ENCODE assay signal across 13 cellular contexts in the genomic region with DNA sequence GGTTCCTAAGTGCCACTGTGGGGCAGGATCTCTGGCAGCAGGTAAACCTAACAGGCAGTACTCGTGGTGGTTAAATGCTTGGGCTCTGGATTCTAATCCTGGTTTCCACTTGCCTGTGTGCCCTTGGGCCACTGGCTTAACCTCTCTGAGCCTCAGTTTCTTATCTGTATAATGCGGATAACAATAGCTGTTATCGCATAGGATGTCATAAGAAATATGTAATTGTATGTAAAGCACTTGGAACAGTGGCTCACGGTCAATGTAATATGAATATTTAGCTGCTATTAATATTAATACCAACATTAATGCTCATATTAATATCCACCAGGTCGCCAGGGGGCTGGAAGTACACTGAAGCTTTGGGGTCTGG. TPM values are rescaled to one million over a fixed set of nuclear protein-coding genes. Genes with fewer than 3 reads are reported as not detected.
DNase-seq lines count a peak whose midpoint lies in the region; ATAC-seq, FAIRE-seq and TF ChIP-seq lines count a peak whose summit lies in the region.
"Had no signal": no experiment of that assay in that cellular context is flagged by ENCODE, and none has a peak within 500 bp of the region (broad histone marks: within the 10 kb centered on the region; RNA-seq: fewer than 3 reads in every experiment).

No MANE protein-coding gene starts in this region.

- ATAC-seq in natural killer cell treated with Interleukin-12 subunit alpha and Interleukin-12 subunit beta and Interleukin-15 and Interleukin-18, amount 100 ng/mL, for 72 hours: no peak
- no peak for ATAC-seq in natural killer cell
- no peak for ATAC-seq in GM18870 (IDR thresholded peaks at IDR 0.05; ENCODE audit: unreplicated experiment)
- no peak for ATAC-seq in GM18858 (IDR thresholded peaks at IDR 0.05; ENCODE audit: unreplicated experiment)
- ATAC-seq: PC-3 had no signal

- peak overlapping the region in 1 of 4 experiments; percentile 51; a peak in 1 of 8 replicates for H3K4me3 ChIP-seq in H1 (ENCODE audit: extremely low read depth in 1 of 4, insufficient read depth in 2 of 4, low read depth in 3 of 4, low read length in 4 of 4)
- H3K4me3 ChIP-seq in ovary: no peak overlapping the region

- no peak overlapping the region for H3K4ac ChIP-seq in H1 (replicated peaks; ENCODE audit: insufficient read length, low read depth, low read length)

- H3K23me2 ChIP-seq in H1 (ENCODE audit: low read depth, low read length): no peaks in the 10 kb centered on the region

- H3K4me2 ChIP-seq in H1 (ENCODE audit: insufficient read depth in 1 of 2, low read depth in 2 of 2, low read length in 2 of 2): peak overlapping the region; percentile 66 to 69; a peak in 3 of 4 replicates

- no peak for TF ChIP-seq RAD21 in H1 (IDR thresholded peaks at IDR 0.05 in 1 of 2, conservative IDR thresholded peaks at IDR 0.05 in 1 of 2; ENCODE audit: low read depth in 2 of 2, low read length in 2 of 2)

- H3K14ac ChIP-seq in H1 (ENCODE audit: insufficient read length): no peak overlapping the region

- H3K23ac ChIP-seq in H1 (ENCODE audit: insufficient read length): no peak overlapping the region

- no peaks in the 10 kb centered on the region for H3K79me1 ChIP-seq in H1 (ENCODE audit: low read depth, low read length)

- peak overlapping the region in 2 of 4 experiments; percentile 42 to 54; a peak in 2 of 7 replicates for H3K9ac ChIP-seq in H1 (replicated peaks in 1 of 4; ENCODE audit: extremely low read depth in 1 of 4, low read depth in 3 of 4, low read length in 3 of 4)

- no peaks in the 10 kb centered on the region for H3K36me3 Mint-ChIP-seq in natural killer cell treated with Interleukin-12 subunit alpha and Interleukin-12 subunit beta and Interleukin-15 and Interleukin-18, amount 100 ng/mL, for 72 hours
- H3K36me3 Mint-ChIP-seq in natural killer cell (no peaks in the 10 kb centered on the region), neural crest cell (ENCODE audit: low read depth) (no peaks in the 10 kb centered on the region)
- H3K36me3 Mint-ChIP-seq: CD4-positive, CD25-positive, alpha-beta regulatory T cell had no signal

- H3K4me3 Mint-ChIP-seq in natural killer cell treated with Interleukin-12 subunit alpha and Interleukin-12 subunit beta and Interleukin-15 and Interleukin-18, amount 100 ng/mL, for 72 hours: no peak overlapping the region
- H3K4me3 Mint-ChIP-seq in natural killer cell (no peak overlapping the region), neural crest cell (no peak overlapping the region)
- H3K4me3 Mint-ChIP-seq: CD4-positive, CD25-positive, alpha-beta regulatory T cell had no signal

- H3K27me3 Mint-ChIP-seq in natural killer cell treated with Interleukin-12 subunit alpha and Interleukin-12 subunit beta and Interleukin-15 and Interleukin-18, amount 100 ng/mL, for 72 hours: peaks cover 21 to 23% of the 10 kb centered on the region in 2 donors
- H3K27me3 Mint-ChIP-seq in natural killer cell (ENCODE audit: low read depth in 2 of 2) (peaks cover 21 to 25% of the 10 kb centered on the region in 2 donors), neural crest cell (ENCODE audit: low read depth) (no peaks in the 10 kb centered on the region)

- H2AK5ac ChIP-seq in H1 (ENCODE audit: low read depth, low read length): no peak overlapping the region

- WGBS in H1 (ENCODE audit: extremely low coverage in 1 of 2, insufficient coverage in 1 of 2, insufficient read length in 1 of 2, insufficient replicate concordance in 2 of 2, low coverage in 1 of 2, low lambda C conversion rate in 2 of 2, missing lambda C conversion rate in 1 of 2), 2 experiments: 77% methylated on average over 5 of the region's 5 CpGs; no CpG with 5 or more reads in 1 of the 2 experiments
- 77 to 83% (median 81%) methylated on average over 5 of the region's 5 CpGs for WGBS in ovary, 3 donors

- H3K4me1 Mint-ChIP-seq in natural killer cell treated with Interleukin-12 subunit alpha and Interleukin-12 subunit beta and Interleukin-15 and Interleukin-18, amount 100 ng/mL, for 72 hours (ENCODE audit: low read depth in 2 of 2): no peaks in the 10 kb centered on the region
- H3K4me1 Mint-ChIP-seq in natural killer cell: no peaks in the 10 kb centered on the region
- H3K4me1 Mint-ChIP-seq in neural crest cell: peaks cover 12% of the 10 kb centered on the region
- H3K4me1 Mint-ChIP-seq: CD4-positive, CD25-positive, alpha-beta regulatory T cell had no signal

- H4K8ac ChIP-seq in H1 (ENCODE audit: extremely low read depth, insufficient read depth, low read length): no peak overlapping the region

- POLR2A ChIA-PET in H1 (lab: Charles Lee; ENCODE audit: partially characterized antibody): interaction anchor here (1.4 kb wide), 1 partner anchor 14 kb away, joined by 5 read pairs; no protein-coding TSS in a partner anchor

- no peak overlapping the region for H2BK5ac ChIP-seq in H1 (ENCODE audit: low read depth, low read length)

- 0 out of 2 replicates have a peak overlapping the region, but pooled peaks have one; percentile 72 for H2BK12ac ChIP-seq in H1 (ENCODE audit: low read depth, low read length)

- no peak overlapping the region for H3K27ac Mint-ChIP-seq in natural killer cell treated with Interleukin-12 subunit alpha and Interleukin-12 subunit beta and Interleukin-15 and Interleukin-18, amount 100 ng/mL, for 72 hours
- H3K27ac Mint-ChIP-seq in natural killer cell (no peak overlapping the region), neural crest cell (ENCODE audit: unreplicated experiment) (peak overlapping the region; percentile 62)
- H3K27ac Mint-ChIP-seq: CD4-positive, CD25-positive, alpha-beta regulatory T cell had no signal

- no peak overlapping the region for H4K91ac ChIP-seq in H1 (replicated peaks; ENCODE audit: insufficient read length, low read length)

- 0 out of 2 replicates have a peak overlapping the region, but pooled peaks have one; percentile 79 for H2AFZ ChIP-seq in H1 (ENCODE audit: low read length)

- no peak overlapping the region for H4K5ac ChIP-seq in H1 (ENCODE audit: insufficient read length, low read depth, low read length)

- no peak overlapping the region for H3K56ac ChIP-seq in H1 (replicated peaks; ENCODE audit: insufficient read length, low read depth, low read length)

- no peak for FAIRE-seq in H1 (lab: Jason Lieb, UNC)
- FAIRE-seq: A204.1, HTR-8/SVneo had no signal

- H3K18ac ChIP-seq in H1 (ENCODE audit: extremely low read depth, low read length): no peak overlapping the region

- peak; percentile 38 for DNase-seq in natural killer cell treated with Interleukin-12 subunit alpha and Interleukin-12 subunit beta and Interleukin-15 and Interleukin-18, amount 100 ng/mL, for 72 hours (ENCODE audit: low spot score)
- DNase-seq in natural killer cell (no peak), H1 (ENCODE audit: low read depth in 1 of 2, low spot score in 2 of 2) (no peak), neural crest cell (ENCODE audit: low read depth, low spot score) (no peak), ovary (no peak)
- DNase-seq in activated CD8-positive, alpha-beta memory T cell treated with anti-CD3 and anti-CD28 coated beads, Interleukin-2, amount 50 U/mL, for 48 hours: no peak
- DNase-seq: CD4-positive, CD25-positive, alpha-beta regulatory T cell; NK-92 treated with Interleukin-12 subunit alpha and Interleukin-12 subunit beta, amount 100 ng/mL, for 24 hours; PC-3 had no signal

- intact Hi-C loops in natural killer cell (cut with micrococcal nuclease): no loop called here
- intact Hi-C loops in ovary (cut with DNase I): no loop called here

- TF ChIP-seq EP300 in H1 (IDR thresholded peaks at IDR 0.05; ENCODE audit: borderline replicate concordance in 1 of 2, low read depth in 2 of 2, low read length in 2 of 2): no peak
- TF ChIP-seq EP300 in ovary (IDR thresholded peaks at IDR 0.05): no peak

- CTCF ChIA-PET in H1 (lab: Charles Lee; ENCODE audit: partially characterized antibody): interaction anchor here (0.6 to 1.1 kb wide), 2 partner anchors 29 to 96 kb away, joined by 3 to 4 read pairs; no protein-coding TSS in a partner anchor

- H3K36me3 ChIP-seq in H1 (ENCODE audit: control insufficient read depth in 2 of 4, insufficient read depth in 4 of 4, low read length in 3 of 4) (no peaks in the 10 kb centered on the region), ovary (no peaks in the 10 kb centered on the region)

- H2BK120ac ChIP-seq in H1 (replicated peaks; ENCODE audit: low read depth, low read length): no peak overlapping the region

- H2BK20ac ChIP-seq in H1 (ENCODE audit: low read length): no peak overlapping the region

- H4K20me1 ChIP-seq in H1 (replicated peaks in 1 of 2; ENCODE audit: control insufficient read depth in 1 of 2, insufficient read depth in 2 of 2, low read length in 2 of 2): no peaks in the 10 kb centered on the region

- no peaks in the 10 kb centered on the region for H3K9me3 Mint-ChIP-seq in natural killer cell treated with Interleukin-12 subunit alpha and Interleukin-12 subunit beta and Interleukin-15 and Interleukin-18, amount 100 ng/mL, for 72 hours
- H3K9me3 Mint-ChIP-seq in natural killer cell (no peaks in the 10 kb centered on the region), neural crest cell (no peaks in the 10 kb centered on the region)

- TF ChIP-seq CTCF in natural killer cell (IDR thresholded peaks at IDR 0.05): no peak
- no peak for TF ChIP-seq CTCF in H1 (IDR thresholded peaks at IDR 0.05; ENCODE audit: control extremely low read depth in 1 of 3, insufficient read depth in 1 of 3, low read depth in 1 of 3, low read length in 3 of 3)
- TF ChIP-seq CTCF in neural crest cell (conservative IDR thresholded peaks at IDR 0.05): no peak
- no peak for TF ChIP-seq CTCF in ovary (IDR thresholded peaks at IDR 0.05)

- H3K27me3 ChIP-seq in H1 (replicated peaks in 1 of 4; ENCODE audit: control insufficient read depth in 3 of 4, extremely low read depth in 1 of 4, insufficient read depth in 3 of 4, low read length in 3 of 4): no peaks in the 10 kb centered on the region; a peak in 1 of 7 replicates
- no peaks in the 10 kb centered on the region for H3K27me3 ChIP-seq in ovary

- TF ChIP-seq POLR2A in H1 (IDR thresholded peaks at IDR 0.05; ENCODE audit: control extremely low read depth in 1 of 2, low read depth in 2 of 2, low read length in 2 of 2) (no peak), ovary (IDR thresholded peaks at IDR 0.05) (no peak)

- H3K4me1 ChIP-seq in H1 (replicated peaks in 1 of 4; ENCODE audit: control insufficient read depth in 3 of 4, insufficient read depth in 4 of 4, low read length in 3 of 4): peaks cover 4 to 13% (median 10%) of the 10 kb centered on the region in 4 experiments
- H3K4me1 ChIP-seq in ovary (ENCODE audit: insufficient read depth): peaks cover 3% of the 10 kb centered on the region

- H3K27ac ChIP-seq in H1 (ENCODE audit: low read depth, low read length) (no peak overlapping the region), ovary (no peak overlapping the region)

- H3K9me3 ChIP-seq in H1 (ENCODE audit: insufficient read depth in 2 of 2, low read depth in 1 of 2, low read length in 1 of 2) (no peaks in the 10 kb centered on the region), ovary (no peaks in the 10 kb centered on the region)

- no peaks in the 10 kb centered on the region for H3K79me2 ChIP-seq in H1 (ENCODE audit: control insufficient read depth in 1 of 2, insufficient read depth in 2 of 2, low read length in 2 of 2)

- H2BK15ac ChIP-seq in H1 (ENCODE audit: low read length): no peak overlapping the region

RNA-seq across cellular contexts. Expression of gene FOXN4, which starts 16.8 kb away (rescaled TPM):
- total RNA-seq in natural killer cell treated with Interleukin-12 subunit alpha and Interleukin-12 subunit beta and Interleukin-15 and Interleukin-18, amount 100 ng/mL, for 72 hours: not detected
- total RNA-seq in natural killer cell: not detected
- 0.26 and 0.57 TPM in 2 replicates for total RNA-seq in H1 (2021; fragmentation: NEBNext Ultra II Directional; extraction: Animal tissue kit (Norgen Biotek cat#: 25700))
- 0.29 and 0.78 TPM in 2 replicates for polyA plus RNA-seq in H1 (2011; rRNA removed)
- 0.52 TPM for polyA plus RNA-seq in H1 (2011; cell fraction: cytosol; rRNA removed)
- 1.4 TPM for polyA plus RNA-seq in H1 (2011; cell fraction: nucleus; rRNA removed)
- 0.23 to 0.56 TPM (median 0.35 TPM) in 4 replicates for polyA plus RNA-seq in H1 (2012, experiment 1 of 2)
- polyA plus RNA-seq in H1 (2012, experiment 2 of 2): 0.17 TPM
- 0.30 TPM for polyA plus RNA-seq in H1 (2013, experiment 1 of 2)
- 0.31 TPM for polyA plus RNA-seq in H1 (2013, experiment 2 of 2)
- 0.16 and 0.22 TPM in 2 replicates for polyA minus RNA-seq in H1 (2011; rRNA and poly(A)+ RNA removed)
- polyA minus RNA-seq in H1 (2011; cell fraction: cytosol; rRNA and poly(A)+ RNA removed): not detected
- polyA minus RNA-seq in H1 (2011; cell fraction: nucleus; rRNA and poly(A)+ RNA removed): 0.80 TPM
- total RNA-seq in neural crest cell: 1.3 and 1.7 TPM in 2 replicates
- total RNA-seq in ovary: under 1 TPM in 2 of 7 donors, not detected in 5; 0.20 to 0.80 TPM
- polyA plus RNA-seq in ovary: under 1 TPM in 1 of 2 donors, not detected in 1; 0.05 TPM
- total RNA-seq: CD4-positive, CD25-positive, alpha-beta regulatory T cell; PC-3 had no signal

RNA-seq across cellular contexts. Expression of gene MYO1H, which starts 55.4 kb away (rescaled TPM):
- total RNA-seq in natural killer cell treated with Interleukin-12 subunit alpha and Interleukin-12 subunit beta and Interleukin-15 and Interleukin-18, amount 100 ng/mL, for 72 hours: not detected
- not detected for total RNA-seq in natural killer cell
- total RNA-seq in H1 (2021; fragmentation: NEBNext Ultra II Directional; extraction: Animal tissue kit (Norgen Biotek cat#: 25700)): not detected in 2 replicates
- polyA plus RNA-seq in H1 (2011; rRNA removed): 0.03 and 0.05 TPM in 2 replicates
- polyA plus RNA-seq in H1 (2011; cell fraction: cytosol; rRNA removed): not detected
- polyA plus RNA-seq in H1 (2011; cell fraction: nucleus; rRNA removed): 0.03 TPM
- polyA plus RNA-seq in H1 (2012, experiment 1 of 2): 0.06 to 0.54 TPM (median 0.29 TPM) in 3 of 4 replicates, not detected in the other
- polyA plus RNA-seq in H1 (2012, experiment 2 of 2): not detected
- polyA plus RNA-seq in H1 (2013, experiment 1 of 2): 0.06 TPM
- polyA plus RNA-seq in H1 (2013, experiment 2 of 2): 0.11 TPM
- not detected in 2 replicates for polyA minus RNA-seq in H1 (2011; rRNA and poly(A)+ RNA removed)
- not detected for polyA minus RNA-seq in H1 (2011; cell fraction: cytosol; rRNA and poly(A)+ RNA removed)
- not detected for polyA minus RNA-seq in H1 (2011; cell fraction: nucleus; rRNA and poly(A)+ RNA removed)
- total RNA-seq in neural crest cell: not detected in 2 replicates
- under 1 TPM in 2 of 7 donors, not detected in 5; 0.12 to 0.34 TPM for total RNA-seq in ovary
- polyA plus RNA-seq in ovary: under 1 TPM in 1 of 2 donors, not detected in 1; 0.12 TPM
- total RNA-seq: CD4-positive, CD25-positive, alpha-beta regulatory T cell; PC-3 had no signal
